22 cellular contexts compared by ENCODE assay signal in the genomic region with DNA sequence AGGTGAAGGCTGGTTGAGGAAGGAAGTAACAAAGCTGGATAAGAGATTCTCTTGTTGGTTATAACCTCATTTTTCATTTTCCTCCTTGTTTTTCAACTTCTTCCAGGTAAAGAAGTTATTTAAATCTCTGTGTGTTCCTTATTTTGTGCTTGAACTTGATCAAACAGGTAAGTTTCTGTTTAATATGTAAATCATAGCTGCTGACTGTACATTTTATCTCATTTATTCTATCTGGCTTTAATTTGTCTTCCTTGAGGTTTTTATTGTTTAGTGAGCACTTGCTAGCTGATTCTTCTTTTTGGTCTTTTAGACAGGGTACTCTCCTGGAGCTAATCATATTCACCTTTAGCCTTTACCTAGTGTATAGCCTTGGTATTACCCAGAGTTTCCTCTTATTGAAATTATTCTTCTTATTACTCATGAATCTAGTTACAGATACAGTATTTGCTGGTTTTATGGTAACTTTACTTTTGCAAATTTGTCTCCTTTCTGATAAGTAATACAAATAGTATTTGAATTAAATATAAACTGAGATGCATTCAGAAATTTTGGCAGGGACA. TPM values are rescaled to one million over a fixed set of nuclear protein-coding genes. Genes with fewer than 3 reads are reported as not detected.
A peak's percentile ranks its signal among the peaks of the same experiment; 100 is the strongest.
DNase-seq lines count a peak whose midpoint lies in the region; ATAC-seq, FAIRE-seq and TF ChIP-seq lines count a peak whose summit lies in the region.
"Had no signal": no experiment of that assay in that cellular context is flagged by ENCODE, and none has a peak within 500 bp of the region (broad histone marks: within the 10 kb centered on the region; RNA-seq: fewer than 3 reads in every experiment).

No MANE protein-coding gene starts in this region.

- H3K4me2 ChIP-seq in A549: no peak overlapping the region
- H3K4me2 ChIP-seq in neural progenitor cell: no peak overlapping the region

- no peaks in the 10 kb centered on the region for H3K27me3 ChIP-seq in Panc1 (ENCODE audit: control insufficient read depth, insufficient read depth, low read length)
- H3K27me3 ChIP-seq in foreskin keratinocyte: no peaks in the 10 kb centered on the region
- no peaks in the 10 kb centered on the region for H3K27me3 ChIP-seq in neural progenitor cell
- no peaks in the 10 kb centered on the region for H3K27me3 ChIP-seq in body of pancreas

- TF ChIP-seq EP300 in A549 (IDR thresholded peaks at IDR 0.05): no peak

- DNase-seq in A549 (ENCODE audit: low read depth in 1 of 2, low spot score in 1 of 2): no peak
- no peak for DNase-seq in Panc1 (ENCODE audit: low read depth, low spot score)
- DNase-seq in foreskin keratinocyte: no peak
- no peak for DNase-seq in neural progenitor cell (ENCODE audit: low spot score)
- DNase-seq in body of pancreas: no peak
- DNase-seq in activated CD4-positive, alpha-beta T cell treated with anti-CD3 and anti-CD28 coated beads for 4 hours: no peak
- DNase-seq in cerebellar cortex (ENCODE audit: low spot score): no peak
- DNase-seq: ACHN; AML-193; C1 segment of cervical spinal cord; Calu3; CD4-positive, alpha-beta memory T cell; COR-L47; DND-41; GM23248; H9 had no signal

- CTCF ChIA-PET in A549 (lab: Yijun Ruan, JAX) (interaction anchor here (0.6 to 1.5 kb wide), 6 partner anchors 9 to 38 kb away, joined by 3 to 5 read pairs (median 3); no protein-coding TSS in a partner anchor), HEK293 (lab: Yijun Ruan, JAX) (interaction anchor here (0.7 to 1.9 kb wide), 2 partner anchors 15 to 466 kb away, joined by 3 to 5 read pairs; no protein-coding TSS in a partner anchor), Panc1 (lab: Charles Lee) (no interaction called here)

- peaks cover 3% of the 10 kb centered on the region for H3K27me3 Mint-ChIP-seq in neural progenitor cell (ENCODE audit: insufficient read depth, low read depth)

- H4K20me1 ChIP-seq in neural progenitor cell (ENCODE audit: low read depth): no peaks in the 10 kb centered on the region

- H3K4me3 ChIP-seq in A549: no peak overlapping the region
- no peak overlapping the region for H3K4me3 ChIP-seq in HEK293 (ENCODE audit: low read depth, low read length)
- no peak overlapping the region for H3K4me3 ChIP-seq in Panc1 (ENCODE audit: low read depth in 2 of 2, low read length in 2 of 2)
- H3K4me3 ChIP-seq in neural progenitor cell: no peak overlapping the region
- no peak overlapping the region for H3K4me3 ChIP-seq in body of pancreas
- H3K4me3 ChIP-seq: GM23248 had no signal

- no peaks in the 10 kb centered on the region for H3K9me3 ChIP-seq in A549
- H3K9me3 ChIP-seq in HEK293 (ENCODE audit: control insufficient read depth, insufficient read depth, low read depth, low read length): no peaks in the 10 kb centered on the region
- H3K9me3 ChIP-seq in Panc1 (ENCODE audit: control insufficient read depth, insufficient read depth, low read depth, low read length): no peaks in the 10 kb centered on the region
- H3K9me3 ChIP-seq in neural progenitor cell (ENCODE audit: low read depth): no peaks in the 10 kb centered on the region
- H3K9me3 ChIP-seq in body of pancreas: no peaks in the 10 kb centered on the region

- no peak overlapping the region for H3K4me3 Mint-ChIP-seq in neural progenitor cell
- H3K4me3 Mint-ChIP-seq: CD4-positive, alpha-beta memory T cell; H9 had no signal

- TF ChIP-seq POLR2A in A549 (IDR thresholded peaks at IDR 0.05; ENCODE audit: low read length): no peak
- no peak for TF ChIP-seq POLR2A in body of pancreas (IDR thresholded peaks at IDR 0.05)

- H3K27ac Mint-ChIP-seq in neural progenitor cell: no peak overlapping the region
- H3K27ac Mint-ChIP-seq: CD4-positive, alpha-beta memory T cell; H9 had no signal

- no peaks in the 10 kb centered on the region for H3K4me1 Mint-ChIP-seq in neural progenitor cell
- H3K4me1 Mint-ChIP-seq: H9 had no signal

- H3K9me3 Mint-ChIP-seq in neural progenitor cell: no peaks in the 10 kb centered on the region
- H3K9me3 Mint-ChIP-seq: CD4-positive, alpha-beta memory T cell; H9 had no signal

- no peaks in the 10 kb centered on the region for H3K36me3 ChIP-seq in HEK293 (ENCODE audit: control insufficient read depth in 2 of 2, insufficient read depth in 1 of 2, low read length in 2 of 2)
- no peaks in the 10 kb centered on the region for H3K36me3 ChIP-seq in Panc1 (ENCODE audit: control insufficient read depth, insufficient read depth, low read length)
- H3K36me3 ChIP-seq in neural progenitor cell: no peaks in the 10 kb centered on the region
- H3K36me3 ChIP-seq in body of pancreas (replicated peaks in 1 of 2; ENCODE audit: insufficient read depth in 1 of 2, low read depth in 2 of 2): no peaks in the 10 kb centered on the region

- H3K27ac ChIP-seq in A549: peak overlapping the region; percentile 30 to 57; a peak in 3 of 6 replicates
- no peak overlapping the region for H3K27ac ChIP-seq in HEK293 (ENCODE audit: extremely low read depth, low read depth, low read length)
- peak overlapping the region; percentile 74 for H3K27ac ChIP-seq in Panc1 (ENCODE audit: low read length)
- no peak overlapping the region for H3K27ac ChIP-seq in foreskin keratinocyte
- no peak overlapping the region for H3K27ac ChIP-seq in neural progenitor cell
- no peak overlapping the region for H3K27ac ChIP-seq in body of pancreas
- H3K27ac ChIP-seq: 22Rv1, GM23248 had no signal

- ATAC-seq in A549: no peak
- no peak for ATAC-seq in Panc1
- peak; percentile 18 for ATAC-seq in foreskin keratinocyte
- no peak for ATAC-seq in body of pancreas

- H3K4me1 ChIP-seq in A549: peaks cover 28% of the 10 kb centered on the region
- no peaks in the 10 kb centered on the region for H3K4me1 ChIP-seq in HEK293 (ENCODE audit: control insufficient read depth, insufficient read depth, low read length)
- peaks cover 33% of the 10 kb centered on the region for H3K4me1 ChIP-seq in Panc1 (ENCODE audit: control insufficient read depth, insufficient read depth, low read length)
- peaks cover 14% of the 10 kb centered on the region for H3K4me1 ChIP-seq in foreskin keratinocyte
- H3K4me1 ChIP-seq in neural progenitor cell: no peaks in the 10 kb centered on the region
- no peaks in the 10 kb centered on the region for H3K4me1 ChIP-seq in body of pancreas

- TF ChIP-seq CTCF in A549 (IDR thresholded peaks at IDR 0.05) (no peak), HEK293 (tag by site-specific recombination; IDR thresholded peaks at IDR 0.05) (no peak), Panc1 (IDR thresholded peaks at IDR 0.05) (no peak), foreskin keratinocyte (conservative IDR thresholded peaks at IDR 0.05) (no peak), neural progenitor cell (IDR thresholded peaks at IDR 0.05) (no peak), body of pancreas (IDR thresholded peaks at IDR 0.05) (no peak)

- H3K36me3 Mint-ChIP-seq in neural progenitor cell: no peaks in the 10 kb centered on the region
- H3K36me3 Mint-ChIP-seq: CD4-positive, alpha-beta memory T cell had no signal

- in situ Hi-C loops in Panc1 (cut with HindIII; ENCODE audit: low pct_unique_long_range_greater_than_20kb, low sequenced_read_pairs): no loop called here

- FAIRE-seq in A549 (lab: Jason Lieb, UNC): no peak
- FAIRE-seq: A204.1, G401.6, GM12892, H1 had no signal

- no peak overlapping the region for H3K9ac ChIP-seq in neural progenitor cell
- H3K9ac ChIP-seq: GM23248 had no signal

- no peak overlapping the region for H2AFZ ChIP-seq in neural progenitor cell (replicated peaks)
- H2AFZ ChIP-seq: GM23248 had no signal

- no peaks in the 10 kb centered on the region for H3F3A ChIP-seq in neural progenitor cell (ENCODE audit: low read depth)

- H3K79me2 ChIP-seq in neural progenitor cell (ENCODE audit: low read depth): no peaks in the 10 kb centered on the region

- BruUV-seq in Panc1 (replicated peaks; lab: Mats Ljungman, UMichigan): no TSS peak

- TF ChIP-seq RAD21 in A549 (conservative IDR thresholded peaks at IDR 0.05 in 1 of 2, IDR thresholded peaks at IDR 0.05 in 1 of 2): no peak

- POLR2A ChIA-PET in A549 (lab: Yijun Ruan, JAX): interaction anchor here (0.6 to 1.4 kb wide), 2 partner anchors 37 to 52 kb away, joined by 4 to 6 read pairs; no protein-coding TSS in a partner anchor
- POLR2A ChIA-PET in HEK293 (lab: Yijun Ruan, JAX): no interaction called here
- POLR2A ChIA-PET in Panc1 (lab: Charles Lee): no interaction called here

- intact Hi-C loops in Panc1 (cut with micrococcal nuclease; ENCODE audit: unreplicated experiment): no loop called here
- intact Hi-C loops in body of pancreas (cut with DNase I): no loop called here

TF ChIP-seq in A549, 52 proteins besides CTCF, POLR2A, EP300 and RAD21 (continues in another document):
- TF ChIP-seq FOSL2 (IDR thresholded peaks at IDR 0.05) (no peak), FOSL2 (CRISPR knock-in tag; IDR thresholded peaks at IDR 0.05) (no peak), RARB (CRISPR knock-in tag; IDR thresholded peaks at IDR 0.05) (no peak), HDAC2 (IDR thresholded peaks at IDR 0.05) (no peak), KDM1A (IDR thresholded peaks at IDR 0.05; ENCODE audit: low read depth) (no peak)

TF ChIP-seq in HEK293, 187 proteins besides CTCF, POLR2A, EP300 and RAD21 (continues in another document):
- 0 out of 2 replicates have a peak, but pooled peaks have one; percentile 50 for TF ChIP-seq ZNF664 (tag by site-specific recombination; IDR thresholded peaks at IDR 0.05)

RNA-seq across cellular contexts. Expression of a gene that starts 42.4 kb away (rescaled TPM):
- polyA plus RNA-seq in A549 (2011; rRNA removed) (1,230 and 1,348 TPM in 2 replicates), A549 (2017; fragmentation: RNase III; extraction: RNeasy Plus Mini Kit Qiagen cat#74134 plus additional on column Dnase treatment) (820 to 990 TPM (median 899 TPM) in 3 replicates), foreskin keratinocyte (35.4 and 47.8 TPM in 2 replicates)
- 1,014 and 1,157 TPM in 2 replicates for polyA plus RNA-seq in A549 (2012; cell fraction: cytosol; rRNA removed)
- polyA plus RNA-seq in A549 (2012; cell fraction: nucleus; rRNA removed): 1,072 and 1,429 TPM in 2 replicates
- polyA minus RNA-seq in A549 (2011; rRNA and poly(A)+ RNA removed): 1,720 and 1,870 TPM in 2 replicates
- total RNA-seq in Panc1 (2021; ENCODE audit: unreplicated experiment) (348 TPM), foreskin keratinocyte (110 and 171 TPM in 2 replicates), neural progenitor cell (ENCODE audit: low replicate concordance) (92.0 and 99.8 TPM in 2 replicates), body of pancreas (10 to 100 TPM; 35.9 to 36.6 TPM)
- 205 TPM for polyA plus RNA-seq in Panc1 (2012; ENCODE audit: insufficient read length)

RNA-seq across cellular contexts. Expression of a gene that starts 45.5 kb away (rescaled TPM):
- 9.3 and 12.2 TPM in 2 replicates for polyA plus RNA-seq in A549 (2011; rRNA removed)
- 7.2 and 10.3 TPM in 2 replicates for polyA plus RNA-seq in A549 (2012; cell fraction: cytosol; rRNA removed)
- polyA plus RNA-seq in A549 (2012; cell fraction: nucleus; rRNA removed): 50.2 and 53.0 TPM in 2 replicates
- polyA plus RNA-seq in A549 (2017; fragmentation: RNase III; extraction: RNeasy Plus Mini Kit Qiagen cat#74134 plus additional on column Dnase treatment): 6.8 to 7.5 TPM (median 6.9 TPM) in 3 replicates
- 20.7 and 22.7 TPM in 2 replicates for polyA minus RNA-seq in A549 (2011; rRNA and poly(A)+ RNA removed)
- 18.5 TPM for total RNA-seq in Panc1 (2021; ENCODE audit: unreplicated experiment)
- polyA plus RNA-seq in Panc1 (2012; ENCODE audit: insufficient read length): 12.6 TPM
- total RNA-seq in foreskin keratinocyte: 2.1 TPM in 2 replicates
- polyA plus RNA-seq in foreskin keratinocyte: 0.24 and 0.70 TPM in 2 replicates
- total RNA-seq in neural progenitor cell (ENCODE audit: low replicate concordance): 4.3 and 8.0 TPM in 2 replicates
- total RNA-seq in body of pancreas: 1 to 10 TPM; 2.9 to 4.6 TPM

Comparison
In these comparisons a context has a peak if more than half of its experiments do, and no peak if none do; other contexts are left out.
1. H3K27ac ChIP-seq: peak in A549 (2 of 2) and Panc1 (single experiment); none in HEK293 (single experiment), foreskin keratinocyte (single experiment), neural progenitor cell (single experiment) and body of pancreas (0 of 4).